17 cellular contexts compared by ENCODE assay signal in genomic region chr4:94253036-94253435, GRCh38. TPM values are rescaled to one million over a fixed set of nuclear protein-coding genes. Genes with fewer than 3 reads are reported as not detected.
DNase-seq lines count a peak whose midpoint lies in the region; ATAC-seq and TF ChIP-seq lines count a peak whose summit lies in the region.
"Had no signal": no experiment of that assay in that cellular context is flagged by ENCODE, and none has a peak within 500 bp of the region (broad histone marks: within the 10 kb centered on the region; RNA-seq: fewer than 3 reads in every experiment).

No MANE protein-coding gene starts in this region.

- in situ Hi-C loops in SK-MEL-5 (cut with HindIII; ENCODE audit: low pct_unique_long_range_greater_than_20kb, low sequenced_read_pairs) (no loop called here), gastrocnemius medialis (cut with MboI; ENCODE audit: low sequenced_read_pairs in 4 of 4) (no loop called here)

- H2AK5ac ChIP-seq in mesendoderm (ENCODE audit: low read length): no peak overlapping the region

- ATAC-seq in gastrocnemius medialis (no peak), Right ventricle myocardium inferior (no peak), GM21390 (IDR thresholded peaks at IDR 0.05; ENCODE audit: unreplicated experiment) (no peak)

- no peak overlapping the region for H4K5ac ChIP-seq in mesendoderm (ENCODE audit: low read length)

- POLR2A ChIA-PET in HEK293T (lab: Yijun Ruan, JAX): no interaction called here

- no peak overlapping the region for H3K4me2 ChIP-seq in mesendoderm (ENCODE audit: low read length)

- intact Hi-C loops in gastrocnemius medialis (cut with DNase I; ENCODE audit: low total_unique reads) (no loop called here), Right ventricle myocardium inferior (cut with DNase I) (loop anchor here (5.0 kb wide), 1 partner anchor 356 kb away; no protein-coding TSS in a partner anchor)

- H3K56ac ChIP-seq in mesendoderm (ENCODE audit: low read length): no peak overlapping the region

- no peak for TF ChIP-seq POLR2A in gastrocnemius medialis (IDR thresholded peaks at IDR 0.05)

- H3K4ac ChIP-seq in mesendoderm (ENCODE audit: low read depth, low read length): no peak overlapping the region

- H3K27me3 ChIP-seq in mesendoderm (ENCODE audit: insufficient read depth, low read length, poor library complexity) (no peaks in the 10 kb centered on the region), gastrocnemius medialis (no peaks in the 10 kb centered on the region)
- H3K27me3 ChIP-seq: spleen, stomach had no signal

- no peak overlapping the region for H3K4me3 ChIP-seq in fibroblast of mammary gland (ENCODE audit: control insufficient read depth, low read depth, low read length)
- H3K4me3 ChIP-seq in mesendoderm (ENCODE audit: low read length): no peak overlapping the region
- no peak overlapping the region for H3K4me3 ChIP-seq in gastrocnemius medialis
- H3K4me3 ChIP-seq: spleen, stomach had no signal

- H2BK15ac ChIP-seq in mesendoderm (replicated peaks; ENCODE audit: low read depth): no peak overlapping the region

- H2BK120ac ChIP-seq in mesendoderm (ENCODE audit: low read depth, low read length): no peak overlapping the region

- no peaks in the 10 kb centered on the region for H3K79me1 ChIP-seq in mesendoderm (ENCODE audit: low read length)

- no CpG with 5 or more reads among the region's 3 CpGs for WGBS in mesendoderm (ENCODE audit: extremely low coverage, insufficient coverage, low lambda C conversion rate)

- CTCF ChIA-PET in HEK293T (lab: Yijun Ruan, JAX): no interaction called here

- no peak for TF ChIP-seq CTCF in fibroblast of mammary gland (conservative IDR thresholded peaks at IDR 0.05; ENCODE audit: control insufficient read depth, insufficient read depth, low read depth, low read length)
- no peak for TF ChIP-seq CTCF in gastrocnemius medialis (IDR thresholded peaks at IDR 0.05 in 4 of 5, conservative IDR thresholded peaks at IDR 0.05 in 1 of 5)

- no peaks in the 10 kb centered on the region for H3K79me2 ChIP-seq in mesendoderm (ENCODE audit: control insufficient read depth, insufficient read depth, low read length)

- H3K9ac ChIP-seq in mesendoderm (ENCODE audit: low read length): no peak overlapping the region

- H3K23ac ChIP-seq in mesendoderm (ENCODE audit: low read length): no peak overlapping the region

- H3K36me3 ChIP-seq in mesendoderm (ENCODE audit: control insufficient read depth, insufficient read depth, low read length) (no peaks in the 10 kb centered on the region), gastrocnemius medialis (peaks cover 0 to 29% of the 10 kb centered on the region in 2 donors)

- H2BK5ac ChIP-seq in mesendoderm (ENCODE audit: low read length): no peak overlapping the region

- H3K9me3 ChIP-seq in gastrocnemius medialis: no peaks in the 10 kb centered on the region
- H3K9me3 ChIP-seq: spleen, stomach had no signal

- H3K27ac ChIP-seq in mesendoderm (ENCODE audit: low read depth, low read length): no peak overlapping the region
- H3K27ac ChIP-seq in gastrocnemius medialis: no peak overlapping the region
- H3K27ac ChIP-seq: HL-60, spleen, stomach, VCaP had no signal

- no peak overlapping the region for H4K8ac ChIP-seq in mesendoderm (ENCODE audit: low read depth, low read length)

- no peak for DNase-seq in HEK293T (ENCODE audit: extremely low spot score)
- DNase-seq in SK-MEL-5 (ENCODE audit: low read depth, low spot score): peak; percentile 8
- peak; percentile 19 for DNase-seq in fibroblast of mammary gland (ENCODE audit: low read depth)
- DNase-seq in mesendoderm: peak; percentile 65
- DNase-seq in gastrocnemius medialis: no peak
- DNase-seq in Right ventricle myocardium inferior (ENCODE audit: missing footprints): no peak
- DNase-seq: CD8-positive, alpha-beta memory T cell; NCI-H146; NCI-H748 treated with DMSO at 0.1 percent for 48 hours; OCI-M1; spleen; stimulated activated CD4-positive, alpha-beta T cell treated with anti-CD3 and anti-CD28 coated beads, Interleukin-4, amount 100 ng/mL, for 4 hours; stomach; T-helper 2 cell had no signal

- no peak overlapping the region for H3K18ac ChIP-seq in mesendoderm (ENCODE audit: low read length)

- no peaks in the 10 kb centered on the region for H3K4me1 ChIP-seq in mesendoderm (ENCODE audit: control insufficient read depth, low read depth, low read length)
- no peaks in the 10 kb centered on the region for H3K4me1 ChIP-seq in gastrocnemius medialis
- H3K4me1 ChIP-seq: spleen, stomach had no signal

TF ChIP-seq in HEK293T, 16 proteins besides CTCF, POLR2A, EP300 and RAD21:
- no peak for TF ChIP-seq ZNF384 (IDR thresholded peaks at IDR 0.05)
- no peak for TF ChIP-seq SUZ12 (IDR thresholded peaks at IDR 0.05)
- TF ChIP-seq BHLHE40 (IDR thresholded peaks at IDR 0.05; ENCODE audit: borderline replicate concordance): no peak
- peak; percentile 85 for TF ChIP-seq PKNOX1 (IDR thresholded peaks at IDR 0.05)
- TF ChIP-seq FOXA1 (IDR thresholded peaks at IDR 0.05): no peak
- TF ChIP-seq L3MBTL2 (conservative IDR thresholded peaks at IDR 0.05): no peak
- TF ChIP-seq HDGF (IDR thresholded peaks at IDR 0.05; ENCODE audit: borderline replicate concordance): no peak
- no peak for TF ChIP-seq FOXK2 (IDR thresholded peaks at IDR 0.05)
- TF ChIP-seq ELF4 (IDR thresholded peaks at IDR 0.05): no peak
TF ChIP-seq in HEK293T: peak in this region for 1.

RNA-seq across cellular contexts. Expression of gene SMARCAD1, which starts 45.4 kb away (rescaled TPM):
- total RNA-seq in SK-MEL-5 (2014; rRNA removed; shearing (Covaris generic)): 40.7 TPM in 2 replicates
- polyA plus RNA-seq in SK-MEL-5 (2015; cell fraction: cytosol; rRNA removed): 18.5 and 26.3 TPM in 2 replicates
- 125 and 143 TPM in 2 replicates for polyA plus RNA-seq in SK-MEL-5 (2015; cell fraction: nucleus; rRNA removed)
- polyA plus RNA-seq in mesendoderm (2013, experiment 1 of 2): 53.3 TPM
- 52.3 TPM for polyA plus RNA-seq in mesendoderm (2013, experiment 2 of 2)
- total RNA-seq in gastrocnemius medialis: 10 to 100 TPM in 1 of 4 donors, 1 to 10 TPM in 3; 5.7 to 16.9 (median 8.0) TPM
- total RNA-seq in Right ventricle myocardium inferior: 9.2 TPM

Comparison
In these comparisons a context has a peak if more than half of its experiments do, and no peak if none do; other contexts are left out.
1. DNase-seq: peak in SK-MEL-5 (single experiment), fibroblast of mammary gland (single experiment) and mesendoderm (single experiment); none in HEK293T (single experiment), gastrocnemius medialis (0 of 2) and Right ventricle myocardium inferior (single experiment).